Comparison of ENCODE assay signal across 8 cellular contexts in the genomic region with DNA sequence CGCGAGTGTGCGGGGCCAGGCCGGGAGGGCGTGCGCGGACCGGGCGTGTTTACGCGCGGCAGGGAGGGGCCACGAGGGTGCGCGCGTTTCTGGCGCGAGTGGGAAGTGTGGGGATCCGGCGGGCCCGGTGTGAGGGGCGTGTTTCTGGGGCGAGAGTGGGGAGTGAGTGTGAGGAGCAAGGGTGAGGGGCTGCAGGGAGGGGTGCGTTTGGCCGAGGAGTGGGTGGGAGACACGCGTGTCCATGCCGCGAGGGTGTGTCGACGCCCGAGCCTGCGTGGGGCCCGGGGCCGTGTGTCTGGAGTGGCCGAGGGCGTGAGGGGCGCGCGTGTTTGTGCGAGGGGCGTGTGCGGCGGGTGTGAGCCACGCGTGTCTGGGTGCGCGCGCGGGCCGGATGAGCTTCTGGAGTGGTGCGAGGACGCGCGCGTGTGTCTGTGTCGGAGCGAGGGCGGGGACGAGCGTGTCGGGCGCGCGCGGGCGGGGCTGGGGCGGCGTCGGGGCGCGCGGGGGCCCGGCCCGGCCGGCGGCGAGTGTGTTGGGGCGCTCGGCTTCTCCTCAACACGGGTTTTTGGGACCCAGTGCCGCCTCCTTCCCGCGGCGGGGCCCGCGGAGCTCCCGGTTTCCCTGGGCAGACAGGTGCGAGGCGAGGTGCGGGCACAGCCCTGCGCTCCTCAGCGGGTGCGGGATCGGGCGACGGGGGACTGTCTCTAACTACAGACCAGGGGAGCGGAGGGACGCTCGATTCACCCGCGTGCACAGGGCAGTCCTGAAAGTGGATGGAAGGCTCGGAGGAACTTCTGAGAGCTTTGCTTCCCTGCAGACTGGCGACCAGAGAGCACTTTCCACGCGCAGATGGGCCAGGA.
DNase-seq lines count a peak whose midpoint lies in the region; ATAC-seq lines count a peak whose summit lies in the region.

No MANE protein-coding gene starts in this region.

- ATAC-seq in GM18511 (IDR thresholded peaks at IDR 0.05; ENCODE audit: unreplicated experiment): no peak

- no peaks in the 10 kb centered on the region for H3K9me3 ChIP-seq in MG63

- DNase-seq in MG63 (no peak), head of caudate nucleus (peak in 41 of 42 donors; percentile 59 to 92 (median 80)), posterior cingulate gyrus (peak; percentile 32 to 92 (median 66)), COLO829 (ENCODE audit: low spot score) (no peak), HuH-7.5 (ENCODE audit: low spot score) (no peak), EL (no peak)
- DNase-seq in activated T-helper 2 cell treated with anti-CD3 and anti-CD28 coated beads, Interferon-gamma antibody, Interleukin-2, Interleukin-4, amounts not matched to agents 10 μg/mL and 5 μg/mL and 100 μg/mL, durations not matched to agents 14 hours and 24 hours and 36 hours (ENCODE audit: low spot score): no peak

- intact Hi-C loops in activated T-helper 2 cell treated with anti-CD3 and anti-CD28 coated beads, Interferon-gamma antibody, Interleukin-2, Interleukin-4, amounts not matched to agents 10 μg/mL and 5 μg/mL and 100 μg/mL, durations not matched to agents 14 hours and 24 hours and 36 hours (cut with micrococcal nuclease): no loop called here
- intact Hi-C loops in head of caudate nucleus (cut with DNase I): no loop called here
- intact Hi-C loops in posterior cingulate gyrus (cut with DNase I): loop anchor here (5.0 kb wide), 1 partner anchor 47 kb away; no protein-coding TSS in a partner anchor

- peaks cover 26% of the 10 kb centered on the region for H3K27me3 ChIP-seq in MG63

- H3K4me3 Mint-ChIP-seq in activated T-helper 2 cell treated with anti-CD3 and anti-CD28 coated beads, Interferon-gamma antibody, Interleukin-2, Interleukin-4, amounts not matched to agents 10 μg/mL and 5 μg/mL and 100 μg/mL, durations not matched to agents 14 hours and 24 hours and 36 hours (ENCODE audit: low read depth): peak overlapping the region; percentile 64

- no peaks in the 10 kb centered on the region for H3K9me3 Mint-ChIP-seq in activated T-helper 2 cell treated with anti-CD3 and anti-CD28 coated beads, Interferon-gamma antibody, Interleukin-2, Interleukin-4, amounts not matched to agents 10 μg/mL and 5 μg/mL and 100 μg/mL, durations not matched to agents 14 hours and 24 hours and 36 hours

- peaks cover 4% of the 10 kb centered on the region for H3K4me1 Mint-ChIP-seq in activated T-helper 2 cell treated with anti-CD3 and anti-CD28 coated beads, Interferon-gamma antibody, Interleukin-2, Interleukin-4, amounts not matched to agents 10 μg/mL and 5 μg/mL and 100 μg/mL, durations not matched to agents 14 hours and 24 hours and 36 hours (ENCODE audit: low read depth)

- no peak overlapping the region for H3K27ac Mint-ChIP-seq in activated T-helper 2 cell treated with anti-CD3 and anti-CD28 coated beads, Interferon-gamma antibody, Interleukin-2, Interleukin-4, amounts not matched to agents 10 μg/mL and 5 μg/mL and 100 μg/mL, durations not matched to agents 14 hours and 24 hours and 36 hours

- H3K4me3 ChIP-seq in MG63: peak overlapping the region; percentile 38

- peaks cover 61% of the 10 kb centered on the region for H3K27me3 Mint-ChIP-seq in activated T-helper 2 cell treated with anti-CD3 and anti-CD28 coated beads, Interferon-gamma antibody, Interleukin-2, Interleukin-4, amounts not matched to agents 10 μg/mL and 5 μg/mL and 100 μg/mL, durations not matched to agents 14 hours and 24 hours and 36 hours (ENCODE audit: low read depth)

- H3K36me3 ChIP-seq in MG63: no peaks in the 10 kb centered on the region

- no peaks in the 10 kb centered on the region for H3K36me3 Mint-ChIP-seq in activated T-helper 2 cell treated with anti-CD3 and anti-CD28 coated beads, Interferon-gamma antibody, Interleukin-2, Interleukin-4, amounts not matched to agents 10 μg/mL and 5 μg/mL and 100 μg/mL, durations not matched to agents 14 hours and 24 hours and 36 hours (ENCODE audit: low read depth)

Comparison
In these comparisons a context has a peak if more than half of its experiments do, and no peak if none do; other contexts are left out.
1. DNase-seq: peak in head of caudate nucleus (41 of 42) and posterior cingulate gyrus (10 of 10); none in MG63 (single experiment), activated T-helper 2 cell treated with anti-CD3 and anti-CD28 coated beads, Interferon-gamma antibody, Interleukin-2, Interleukin-4, amounts not matched to agents 10 μg/mL and 5 μg/mL and 100 μg/mL, durations not matched to agents 14 hours and 24 hours and 36 hours (single experiment), COLO829 (single experiment), HuH-7.5 (single experiment) and EL (single experiment).